Comparison of ENCODE assay signal across 8 cellular contexts in the genomic region with DNA sequence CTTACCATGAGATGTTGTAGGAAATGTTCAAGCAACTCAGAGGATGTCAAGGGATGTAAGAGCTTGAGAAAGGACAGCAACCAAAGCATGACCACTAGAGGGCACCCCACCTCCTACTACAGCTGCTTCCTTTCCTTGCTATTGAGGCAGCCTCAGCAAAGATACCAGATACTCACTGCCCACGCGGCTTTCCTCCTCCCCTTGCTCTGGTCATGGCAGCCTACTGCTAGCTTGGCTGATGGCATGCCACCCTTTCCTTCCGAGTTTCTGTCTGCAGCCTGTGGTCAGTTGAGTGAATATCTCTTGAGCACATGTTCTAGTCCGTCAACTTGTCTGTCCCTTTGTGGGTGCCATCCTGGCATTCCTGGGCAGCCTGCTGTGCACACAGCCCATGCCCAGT. TPM values are rescaled to one million over a fixed set of nuclear protein-coding genes. Genes with fewer than 3 reads are reported as not detected.
DNase-seq lines count a peak whose midpoint lies in the region; ATAC-seq and TF ChIP-seq lines count a peak whose summit lies in the region.

No MANE protein-coding gene starts in this region.

- intact Hi-C loops in mucosa of descending colon (cut with DNase I, micrococcal nuclease), result loop anchor here in 1 of 2 donors (2.0 to 10.0 kb wide), 2 partner anchors 140 to 436 kb away; partner anchors contain the start of gene CCR5

- peak; percentile 86 for TF ChIP-seq RAD21 in Ishikawa (IDR thresholded peaks at IDR 0.05; ENCODE audit: low read depth)

- H3K79me2 ChIP-seq in OCI-LY1 (ENCODE audit: insufficient read depth, low read length), result no peaks in the 10 kb centered on the region

- H3K9me3 ChIP-seq in OCI-LY1 (ENCODE audit: low read length) (no peaks in the 10 kb centered on the region), mucosa of descending colon (no peaks in the 10 kb centered on the region)

- peak; percentile 86 for TF ChIP-seq CTCF in OCI-LY1 (IDR thresholded peaks at IDR 0.05; ENCODE audit: low read length)
- peak; percentile 95 for TF ChIP-seq CTCF in epithelial cell of esophagus (IDR thresholded peaks at IDR 0.05; ENCODE audit: insufficient read depth, low read depth, low read length, missing control alignments)
- TF ChIP-seq CTCF in mucosa of descending colon (IDR thresholded peaks at IDR 0.05), result peak; percentile 80

- H3F3A ChIP-seq in OCI-LY1 (ENCODE audit: insufficient read depth, low read length), result no peaks in the 10 kb centered on the region

- ATAC-seq in mucosa of descending colon, result peak; percentile 91
- no peak for ATAC-seq in GM19455 (IDR thresholded peaks at IDR 0.05; ENCODE audit: unreplicated experiment)

- no peak overlapping the region for H2AFZ ChIP-seq in OCI-LY1 (ENCODE audit: low read length)

- H3K9ac ChIP-seq in OCI-LY1 (ENCODE audit: low read length), result no peak overlapping the region

- H3K27me3 ChIP-seq in OCI-LY1 (ENCODE audit: insufficient read depth, low read length), result no peaks in the 10 kb centered on the region

- H3K4me2 ChIP-seq in OCI-LY1 (ENCODE audit: low read length), result no peak overlapping the region

- H3K9me2 ChIP-seq in OCI-LY1 (ENCODE audit: low read depth, low read length), result no peaks in the 10 kb centered on the region

- peaks cover 35% of the 10 kb centered on the region for H3K36me3 ChIP-seq in OCI-LY1 (ENCODE audit: insufficient read depth, low read length)
- peaks cover under 1% of the 10 kb centered on the region for H3K36me3 ChIP-seq in mucosa of descending colon (ENCODE audit: low read depth)

- DNase-seq in GDM1 (lab: John Stamatoyannopoulos, UW) (peak; percentile 76), epithelial cell of esophagus (ENCODE audit: low read depth) (peak; percentile 91), mucosa of descending colon (peak; percentile 65 to 97 (median 69))
- DNase-seq in activated CD8-positive, alpha-beta memory T cell treated with anti-CD3 and anti-CD28 coated beads, Interleukin-2, amount 50 U/mL, for 4 hours, result peak; percentile 89
- peak; percentile 72 to 78 for DNase-seq in stimulated activated CD8-positive, alpha-beta memory T cell treated with anti-CD3 and anti-CD28 coated beads, Interleukin-4, amount 100 ng/mL, for 4 hours (ENCODE audit: low read depth in 2 of 2, low spot score in 1 of 2)

- no peaks in the 10 kb centered on the region for H4K20me1 ChIP-seq in OCI-LY1 (ENCODE audit: insufficient read depth, low read length)

- no peak overlapping the region for H3K27ac ChIP-seq in OCI-LY1 (ENCODE audit: low read depth, low read length, poor library complexity, severe bottlenecking)

- H3K4me1 ChIP-seq in OCI-LY1 (ENCODE audit: insufficient read depth, low read length, severe bottlenecking) (no peaks in the 10 kb centered on the region), mucosa of descending colon (ENCODE audit: low read depth) (peaks cover 12% of the 10 kb centered on the region)

- TF ChIP-seq EP300 in Ishikawa (IDR thresholded peaks at IDR 0.05; ENCODE audit: borderline replicate concordance), result no peak

- no peak overlapping the region for H3K4me3 ChIP-seq in OCI-LY1 (ENCODE audit: low read depth, low read length, poor library complexity, severe bottlenecking)
- no peak overlapping the region for H3K4me3 ChIP-seq in epithelial cell of esophagus (ENCODE audit: low read length)
- H3K4me3 ChIP-seq in mucosa of descending colon, result no peak overlapping the region

TF ChIP-seq in Ishikawa, 13 proteins besides CTCF, POLR2A, EP300 and RAD21:
- TF ChIP-seq NFIC (IDR thresholded peaks at IDR 0.05), result no peak
- TF ChIP-seq TAF1 (IDR thresholded peaks at IDR 0.05; ENCODE audit: low read depth), result no peak
- TF ChIP-seq, protein P1, sequence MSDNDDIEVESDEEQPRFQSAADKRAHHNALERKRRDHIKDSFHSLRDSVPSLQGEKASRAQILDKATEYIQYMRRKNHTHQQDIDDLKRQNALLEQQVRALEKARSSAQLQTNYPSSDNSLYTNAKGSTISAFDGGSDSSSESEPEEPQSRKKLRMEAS (IDR thresholded peaks at IDR 0.05), result no peak
- TF ChIP-seq YY1 (IDR thresholded peaks at IDR 0.05; ENCODE audit: low read depth), result no peak
- TF ChIP-seq FOXM1 (IDR thresholded peaks at IDR 0.05; ENCODE audit: borderline replicate concordance, low read depth), result no peak
- no peak for TF ChIP-seq REST (IDR thresholded peaks at IDR 0.05; ENCODE audit: low read depth)
- TF ChIP-seq EGR1 (IDR thresholded peaks at IDR 0.05), result no peak
- TF ChIP-seq ZBTB7A (IDR thresholded peaks at IDR 0.05; ENCODE audit: low read depth), result no peak
- TF ChIP-seq CREB1 (IDR thresholded peaks at IDR 0.05; ENCODE audit: low read depth), result no peak
- no peak for TF ChIP-seq CEBPB (IDR thresholded peaks at IDR 0.05)
- no peak for TF ChIP-seq TCF12 (IDR thresholded peaks at IDR 0.05; ENCODE audit: low read depth)
- TF ChIP-seq TEAD4 (IDR thresholded peaks at IDR 0.05), result no peak
- TF ChIP-seq USF1 (IDR thresholded peaks at IDR 0.05), result no peak
TF ChIP-seq in Ishikawa: peak in this region for 0.

RNA-seq across cellular contexts. Expression of gene CXCR6, which starts 4.4 kb away (rescaled TPM):
- 1 to 10 TPM; 1.5 to 3.6 (median 1.7) TPM for total RNA-seq in mucosa of descending colon

RNA-seq across cellular contexts. Expression of gene CCR9, which starts 52.5 kb away (rescaled TPM):
- total RNA-seq in mucosa of descending colon, result under 1 TPM in 2 of 3 donors, not detected in 1; 0.12 to 0.22 TPM

RNA-seq across cellular contexts. Expression of gene FYCO1, which starts 56.8 kb away (rescaled TPM):
- 10 to 100 TPM; 25.4 to 76.5 (median 27.7) TPM for total RNA-seq in mucosa of descending colon
